In the genomic region with DNA sequence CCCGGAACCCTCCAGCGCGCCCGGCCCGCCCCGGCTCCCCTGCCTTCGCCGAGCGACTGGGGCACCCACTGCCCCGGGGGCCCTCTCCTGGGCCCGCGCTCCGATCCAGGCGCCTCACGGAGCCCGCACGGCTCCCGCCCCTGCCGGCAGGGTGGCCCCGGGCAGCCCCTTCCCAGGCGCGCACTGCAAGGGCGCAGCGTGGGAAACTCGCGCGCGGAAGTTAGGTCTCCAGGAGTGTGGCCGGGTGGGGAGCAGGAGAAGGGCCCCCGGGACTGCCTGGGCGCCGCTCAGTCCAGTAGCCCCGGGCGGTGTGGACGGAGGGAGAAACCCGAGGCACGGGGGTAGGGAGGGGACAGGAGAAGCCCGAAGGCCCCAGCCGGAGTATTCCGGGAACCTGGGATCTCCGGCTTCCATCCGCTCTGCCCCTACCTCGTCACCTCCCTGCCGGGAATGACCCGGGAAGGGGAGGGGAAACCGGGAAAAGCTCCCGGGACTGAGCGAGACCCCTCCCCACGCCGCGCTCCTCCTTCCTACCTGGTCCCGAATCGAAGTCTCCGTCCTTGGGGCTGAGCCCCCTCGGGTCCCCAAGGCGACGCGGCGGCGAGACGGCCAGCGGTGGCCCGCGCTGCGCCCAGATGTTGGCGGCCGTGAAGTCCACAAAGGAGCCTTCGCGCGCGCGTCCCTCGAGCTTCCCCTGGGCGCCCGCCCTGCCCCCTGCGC, we compare ENCODE assay signal across 8 cellular contexts. TPM values are rescaled to one million over a fixed set of nuclear protein-coding genes. Genes with fewer than 3 reads are reported as not detected.
DNase-seq lines count a peak whose midpoint lies in the region; ATAC-seq and TF ChIP-seq lines count a peak whose summit lies in the region.

No MANE protein-coding gene starts in this region.

- H3K36me3 ChIP-seq in NT2/D1 (ENCODE audit: insufficient read depth, insufficient read length, low read length) (peaks cover 30% of the 10 kb centered on the region), liver (ENCODE audit: control insufficient read depth in 4 of 4, insufficient read depth in 3 of 4, low read depth in 1 of 4, low read length in 3 of 4) (peaks cover 0 to 16% (median 6%) of the 10 kb centered on the region in 4 donors)

- TF ChIP-seq CTCF in liver (IDR thresholded peaks at IDR 0.05; ENCODE audit: low read depth, low read length, missing input control), result no peak

- H3K4me1 ChIP-seq in NT2/D1 (ENCODE audit: insufficient read depth, insufficient read length) (peaks cover 31% of the 10 kb centered on the region), liver (ENCODE audit: control insufficient read depth in 4 of 4, insufficient read depth in 4 of 4, low read length in 3 of 4) (peaks cover 8 to 43% (median 31%) of the 10 kb centered on the region in 4 donors)

- H3K4me3 ChIP-seq in NT2/D1 (ENCODE audit: insufficient read length, low read depth) (peak overlapping the region; percentile 80), liver (ENCODE audit: low read depth in 1 of 3, low read length in 3 of 3) (peak overlapping the region; percentile 74 to 98 (median 92))

- TF ChIP-seq RAD21 in liver (IDR thresholded peaks at IDR 0.05), result no peak

- H3K9me3 ChIP-seq in NT2/D1 (ENCODE audit: insufficient read depth, low read length), result no peaks in the 10 kb centered on the region
- no peaks in the 10 kb centered on the region for H3K9me3 ChIP-seq in liver (ENCODE audit: control insufficient read depth in 4 of 4, low read length in 3 of 4)

- peaks cover 75% of the 10 kb centered on the region for H3K27me3 ChIP-seq in NT2/D1 (ENCODE audit: insufficient read depth, insufficient read length)
- H3K27me3 ChIP-seq in liver (ENCODE audit: control insufficient read depth in 4 of 4, insufficient read depth in 4 of 4, low read length in 3 of 4), result no peaks in the 10 kb centered on the region

- H3K27ac ChIP-seq in caudate nucleus (ENCODE audit: low read depth, low read length), result peak overlapping the region; percentile 8
- peak overlapping the region; percentile 78 to 80 for H3K27ac ChIP-seq in liver (ENCODE audit: low read depth in 1 of 2, low read length in 2 of 2)

- WGBS in liver, result 3% methylated on average over 76 of the region's 76 CpGs

- DNase-seq in NCI-H2227 (lab: John Stamatoyannopoulos, UW; ENCODE audit: unreplicated experiment) (peak; percentile 71), NCI-H2227 treated with DMSO at 0.1 percent for 48 hours (lab: John Stamatoyannopoulos, UW) (no peak), NT2/D1 (ENCODE audit: low read depth, low spot score) (no peak), caudate nucleus (lab: John Stamatoyannopoulos, UW) (no peak), superior temporal gyrus (ENCODE audit: extremely low spot score) (peak; percentile 7), GF-D8 (lab: John Stamatoyannopoulos, UW) (no peak)

- H3K9ac ChIP-seq in NT2/D1 (ENCODE audit: insufficient read length, low read depth) (peak overlapping the region; percentile 81), liver (ENCODE audit: low read depth in 1 of 2, low read length in 2 of 2) (peak overlapping the region; percentile 32 to 87)

- no peak for ATAC-seq in HG03108 (IDR thresholded peaks at IDR 0.05; ENCODE audit: unreplicated experiment)

TF ChIP-seq in liver, 16 proteins besides CTCF, POLR2A, EP300 and RAD21:
- no peak for TF ChIP-seq EGR1 (IDR thresholded peaks at IDR 0.05; ENCODE audit: low read depth in 2 of 2)
- no peak for TF ChIP-seq FOXA1 (IDR thresholded peaks at IDR 0.05)
- no peak for TF ChIP-seq REST (IDR thresholded peaks at IDR 0.05)
- TF ChIP-seq SP1 (IDR thresholded peaks at IDR 0.05), result no peak
- TF ChIP-seq HNF4A (conservative IDR thresholded peaks at IDR 0.05), result no peak
- TF ChIP-seq NR2F2 (IDR thresholded peaks at IDR 0.05), result no peak
- no peak for TF ChIP-seq GABPA (IDR thresholded peaks at IDR 0.05 in 1 of 2, conservative IDR thresholded peaks at IDR 0.05 in 1 of 2)
- TF ChIP-seq TAF1 (conservative IDR thresholded peaks at IDR 0.05), result no peak
- TF ChIP-seq ATF3 (IDR thresholded peaks at IDR 0.05), result no peak
- no peak for TF ChIP-seq JUND (IDR thresholded peaks at IDR 0.05)
- TF ChIP-seq YY1 (IDR thresholded peaks at IDR 0.05), result no peak
- TF ChIP-seq, protein P1, sequence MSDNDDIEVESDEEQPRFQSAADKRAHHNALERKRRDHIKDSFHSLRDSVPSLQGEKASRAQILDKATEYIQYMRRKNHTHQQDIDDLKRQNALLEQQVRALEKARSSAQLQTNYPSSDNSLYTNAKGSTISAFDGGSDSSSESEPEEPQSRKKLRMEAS (IDR thresholded peaks at IDR 0.05), result no peak
- TF ChIP-seq FOXA2 (IDR thresholded peaks at IDR 0.05), result no peak

RNA-seq across cellular contexts. Expression of gene SOCS3, which starts 0.5 kb away (rescaled TPM):
- total RNA-seq in liver, result 10 to 100 TPM; 16.1 to 48.0 TPM
- polyA plus RNA-seq in liver, result 10 to 100 TPM; 12.2 to 20.5 TPM

RNA-seq across cellular contexts. Expression of gene PGS1, which starts 19.1 kb away (rescaled TPM):
- 10 to 100 TPM; 13.5 to 24.1 TPM for total RNA-seq in liver
- polyA plus RNA-seq in liver, result 10 to 100 TPM in 1 of 2 donors, 1 to 10 TPM in 1; 8.1 to 10.9 TPM

Comparison
In these comparisons a context has a peak if more than half of its experiments do, and no peak if none do; other contexts are left out.
1. DNase-seq: peak in NCI-H2227 (single experiment) and superior temporal gyrus (single experiment); none in NCI-H2227 treated with DMSO at 0.1 percent for 48 hours (single experiment), NT2/D1 (single experiment), caudate nucleus (0 of 61) and GF-D8 (single experiment).